2 cellular contexts compared by ENCODE assay signal in genomic region chr10:28810062-28810870, GRCh38.
TF ChIP-seq lines count a peak whose summit lies in the region.

No MANE protein-coding gene starts in this region.

TF ChIP-seq in A549, 52 proteins besides CTCF, POLR2A, EP300 and RAD21 (continued from another document):
- TF ChIP-seq USF2 (IDR thresholded peaks at IDR 0.05) (no peak), FOSB (CRISPR knock-in tag; IDR thresholded peaks at IDR 0.05) (no peak), CBX2 (IDR thresholded peaks at IDR 0.05; ENCODE audit: borderline replicate concordance, low read depth) (no peak), PHF8 (IDR thresholded peaks at IDR 0.05; ENCODE audit: borderline replicate concordance, low read depth) (no peak), TP53 (CRISPR knock-in tag; IDR thresholded peaks at IDR 0.05) (no peak), SMC3 (IDR thresholded peaks at IDR 0.05) (no peak), REST (IDR thresholded peaks at IDR 0.05) (no peak), HOXA7 (CRISPR knock-in tag; IDR thresholded peaks at IDR 0.05) (no peak), JUN (IDR thresholded peaks at IDR 0.05) (no peak), HMGXB4 (CRISPR knock-in tag; IDR thresholded peaks at IDR 0.05; ENCODE audit: borderline replicate concordance) (no peak), ATOH8 (CRISPR knock-in tag; IDR thresholded peaks at IDR 0.05; ENCODE audit: low read depth) (no peak), POLR2AphosphoS2 (conservative IDR thresholded peaks at IDR 0.05; ENCODE audit: low read length) (no peak)
TF ChIP-seq in A549: peak in this region for 0.

TF ChIP-seq in HepG2, 621 proteins besides CTCF, POLR2A, EP300 and RAD21 (continued from another document):
- no peak for TF ChIP-seq KIAA2018 (CRISPR knock-in tag; IDR thresholded peaks at IDR 0.05; ENCODE audit: borderline replicate concordance)
- TF ChIP-seq ZSCAN29 (CRISPR knock-in tag; conservative IDR thresholded peaks at IDR 0.05), result no peak
- TF ChIP-seq CHD4 (IDR thresholded peaks at IDR 0.05; ENCODE audit: borderline replicate concordance, low read length), result no peak
- TF ChIP-seq ZNF446 (CRISPR knock-in tag; IDR thresholded peaks at IDR 0.05), result no peak
- no peak for TF ChIP-seq MNT (IDR thresholded peaks at IDR 0.05)
